ENCODE assay signal across 40 cellular contexts in genomic region chr22:47361247-47361646, GRCh38.
"Had no signal": no experiment of that assay in that cellular context is flagged by ENCODE, and none has a peak within 500 bp of the region (broad histone marks: within the 10 kb centered on the region; RNA-seq: fewer than 3 reads in every experiment).

No MANE protein-coding gene starts in this region.

- H3K36me3 Mint-ChIP-seq: activated naive CD4-positive, alpha-beta T cell treated with anti-CD3 and anti-CD28 coated beads, Interleukin-2, amount 10 ng/mL, durations not matched to agents 7 days and 5 days; activated naive CD4-positive, alpha-beta T cell treated with anti-CD3 and anti-CD28 coated beads, Interleukin-2, amount 50 U/mL, for 24 hours; activated naive CD4-positive, alpha-beta T cell treated with anti-CD3 and anti-CD28 coated beads, Interleukin-2, amount 50 U/mL, for 72 hours; activated naive CD8-positive, alpha-beta T cell; activated naive CD8-positive, alpha-beta T cell treated with anti-CD3 and anti-CD28 coated beads for 36 hours; activated naive CD8-positive, alpha-beta T cell treated with anti-CD3 and anti-CD28 coated beads, Interleukin-2, amount 10 ng/mL, durations not matched to agents 7 days and 5 days; brain had no signal

- FAIRE-seq: astrocyte, bronchial epithelial cell had no signal

- H3K4me3 Mint-ChIP-seq: activated naive CD4-positive, alpha-beta T cell treated with anti-CD3 and anti-CD28 coated beads for 36 hours; activated naive CD4-positive, alpha-beta T cell treated with anti-CD3 and anti-CD28 coated beads, Interleukin-2, amount 10 ng/mL, durations not matched to agents 7 days and 5 days; activated naive CD4-positive, alpha-beta T cell treated with anti-CD3 and anti-CD28 coated beads, Interleukin-2, amount 50 U/mL, for 24 hours; activated naive CD8-positive, alpha-beta T cell; activated naive CD8-positive, alpha-beta T cell treated with anti-CD3 and anti-CD28 coated beads for 36 hours; activated naive CD8-positive, alpha-beta T cell treated with anti-CD3 and anti-CD28 coated beads, Interleukin-2, amount 10 ng/mL, durations not matched to agents 7 days and 5 days; activated naive CD8-positive, alpha-beta T cell treated with anti-CD3 and anti-CD28 coated beads, Interleukin-2, amount 50 U/mL, for 24 hours; activated T-cell treated with anti-CD3 and anti-CD28 coated beads, Interleukin-2, amount 50 U/mL, for 24 hours; activated T-cell treated with anti-CD3 and anti-CD28 coated beads, Interleukin-2, amount 50 U/mL, for 4 hours; activated T-cell treated with anti-CD3 and anti-CD28 coated beads, Interleukin-2, amount 50 U/mL, for 72 hours; activated T-helper 1 cell treated with anti-CD3 and anti-CD28 coated beads, Interleukin-12 subunit alpha, Interleukin-12 subunit beta, Interleukin-2, Interleukin-4 antibody, amounts not matched to agents 30 ng/mL and 10 ng/mL and 1 ng/mL, durations not matched to agents 14 hours and 24 hours and 36 hours; activated T-helper 17 cell treated with anti-CD3 and anti-CD28 coated beads, Interleukin-2, amount 50 U/mL, for 72 hours; brain; central memory CD8-positive, alpha-beta T cell had no signal

- H3K27ac ChIP-seq: adrenal gland, ascending aorta, body of pancreas, brain microvascular endothelial cell, breast epithelium, cardiac muscle cell had no signal

- H3K4me1 ChIP-seq: adrenal gland, ascending aorta, body of pancreas, breast epithelium had no signal

- H3K27me3 ChIP-seq: ascending aorta, body of pancreas, brain microvascular endothelial cell, cardiac muscle cell had no signal

- DNase-seq: activated effector memory CD4-positive, alpha-beta T cell treated with anti-CD3 and anti-CD28 coated beads, Interleukin-2, amount 50 U/mL, for 16 hours; activated effector memory CD4-positive, alpha-beta T cell treated with Interleukin-2 at 50 U/mL for 16 hours; activated gamma-delta T cell; activated gamma-delta T cell treated with Interleukin-2 at 50 U/mL for 16 hours; activated naive CD4-positive, alpha-beta T cell; activated naive CD4-positive, alpha-beta T cell treated with anti-CD3 and anti-CD28 coated beads for 36 hours; activated naive CD4-positive, alpha-beta T cell treated with anti-CD3 and anti-CD28 coated beads, Interleukin-2, amount 10 ng/mL, durations not matched to agents 7 days and 5 days; activated naive CD4-positive, alpha-beta T cell treated with anti-CD3 and anti-CD28 coated beads, Interleukin-2, amount 50 U/mL, for 16 hours; activated naive CD4-positive, alpha-beta T cell treated with Interleukin-2 at 50 U/mL for 16 hours; activated naive CD8-positive, alpha-beta T cell treated with anti-CD3 and anti-CD28 coated beads for 36 hours; activated naive CD8-positive, alpha-beta T cell treated with anti-CD3 and anti-CD28 coated beads, Interleukin-2, amount 10 ng/mL, durations not matched to agents 7 days and 5 days; activated naive CD8-positive, alpha-beta T cell treated with anti-CD3 and anti-CD28 coated beads, Interleukin-2, amount 50 U/mL, for 24 hours; activated T-cell treated with anti-CD3 and anti-CD28 coated beads, Interleukin-2, amount 50 U/mL, for 1 hour; activated T-cell treated with anti-CD3 and anti-CD28 coated beads, Interleukin-2, amount 50 U/mL, for 24 hours; activated T-cell treated with anti-CD3 and anti-CD28 coated beads, Interleukin-2, amount 50 U/mL, for 4 hours; activated T-cell treated with anti-CD3 and anti-CD28 coated beads, Interleukin-2, amount 50 U/mL, for 48 hours; activated T-cell treated with anti-CD3 and anti-CD28 coated beads, Interleukin-2, amount 50 U/mL, for 72 hours; amniotic stem cell; amygdala; anterior cingulate cortex; aorta; body of pancreas; brain microvascular endothelial cell; caudate nucleus; central memory CD4-positive, alpha-beta T cell; cerebellar nuclear complex had no signal

- H3K27ac Mint-ChIP-seq: activated naive CD4-positive, alpha-beta T cell treated with anti-CD3 and anti-CD28 coated beads for 36 hours; activated naive CD4-positive, alpha-beta T cell treated with anti-CD3 and anti-CD28 coated beads, Interleukin-2, amount 10 ng/mL, durations not matched to agents 7 days and 5 days; activated naive CD4-positive, alpha-beta T cell treated with anti-CD3 and anti-CD28 coated beads, Interleukin-2, amount 50 U/mL, for 24 hours; activated naive CD4-positive, alpha-beta T cell treated with anti-CD3 and anti-CD28 coated beads, Interleukin-2, amount 50 U/mL, for 72 hours; activated naive CD8-positive, alpha-beta T cell; activated naive CD8-positive, alpha-beta T cell treated with anti-CD3 and anti-CD28 coated beads for 36 hours; activated naive CD8-positive, alpha-beta T cell treated with anti-CD3 and anti-CD28 coated beads, Interleukin-2, amount 10 ng/mL, durations not matched to agents 7 days and 5 days; activated naive CD8-positive, alpha-beta T cell treated with anti-CD3 and anti-CD28 coated beads, Interleukin-2, amount 50 U/mL, for 24 hours; activated T-cell treated with anti-CD3 and anti-CD28 coated beads, Interleukin-2, amount 50 U/mL, for 24 hours; activated T-cell treated with anti-CD3 and anti-CD28 coated beads, Interleukin-2, amount 50 U/mL, for 72 hours; activated T-helper 1 cell treated with anti-CD3 and anti-CD28 coated beads, Interleukin-12 subunit alpha, Interleukin-12 subunit beta, Interleukin-2, Interleukin-4 antibody, amounts not matched to agents 30 ng/mL and 10 ng/mL and 1 ng/mL, durations not matched to agents 14 hours and 24 hours and 36 hours; activated T-helper 17 cell treated with anti-CD3 and anti-CD28 coated beads, Interleukin-2, amount 50 U/mL, for 72 hours; activated T-helper 2 cell treated with anti-CD3 and anti-CD28 coated beads, Interferon-gamma antibody, Interleukin-2, Interleukin-4, amounts not matched to agents 10 μg/mL and 5 μg/mL and 100 μg/mL, durations not matched to agents 14 hours and 24 hours and 36 hours; brain had no signal

- H3K27me3 Mint-ChIP-seq: activated naive CD4-positive, alpha-beta T cell treated with anti-CD3 and anti-CD28 coated beads, Interleukin-2, amount 10 ng/mL, durations not matched to agents 7 days and 5 days; activated naive CD4-positive, alpha-beta T cell treated with anti-CD3 and anti-CD28 coated beads, Interleukin-2, amount 50 U/mL, for 24 hours; activated naive CD8-positive, alpha-beta T cell treated with anti-CD3 and anti-CD28 coated beads, Interleukin-2, amount 50 U/mL, for 24 hours; activated T-helper 17 cell treated with anti-CD3 and anti-CD28 coated beads, Interleukin-2, amount 50 U/mL, for 72 hours had no signal

- H3K9me3 Mint-ChIP-seq: activated naive CD4-positive, alpha-beta T cell treated with anti-CD3 and anti-CD28 coated beads, Interleukin-2, amount 50 U/mL, for 24 hours had no signal

- H3K9me3 ChIP-seq: adrenal gland had no signal

- ATAC-seq: activated naive CD4-positive, alpha-beta T cell treated with anti-CD3 and anti-CD28 coated beads, Interleukin-2, amount 50 U/mL, for 72 hours; activated naive CD8-positive, alpha-beta T cell treated with anti-CD3 and anti-CD28 coated beads, Interleukin-2, amount 50 U/mL, for 24 hours; activated T-cell treated with anti-CD3 and anti-CD28 coated beads, Interleukin-2, amount 50 U/mL, for 4 hours; activated T-cell treated with anti-CD3 and anti-CD28 coated beads, Interleukin-2, amount 50 U/mL, for 72 hours; activated T-helper 17 cell treated with anti-CD3 and anti-CD28 coated beads, Interleukin-2, amount 50 U/mL, for 72 hours; body of pancreas had no signal

- H3K4me3 ChIP-seq: adrenal gland, ascending aorta, body of pancreas, breast epithelium, cardiac muscle cell had no signal

- H3K36me3 ChIP-seq: adrenal gland, ascending aorta, brain microvascular endothelial cell, breast epithelium, cardiac muscle cell had no signal

- H3K4me1 Mint-ChIP-seq: activated naive CD4-positive, alpha-beta T cell treated with anti-CD3 and anti-CD28 coated beads, Interleukin-2, amount 10 ng/mL, durations not matched to agents 7 days and 5 days; activated naive CD4-positive, alpha-beta T cell treated with anti-CD3 and anti-CD28 coated beads, Interleukin-2, amount 50 U/mL, for 24 hours; activated naive CD8-positive, alpha-beta T cell treated with anti-CD3 and anti-CD28 coated beads for 36 hours; activated naive CD8-positive, alpha-beta T cell treated with anti-CD3 and anti-CD28 coated beads, Interleukin-2, amount 10 ng/mL, durations not matched to agents 7 days and 5 days; activated naive CD8-positive, alpha-beta T cell treated with anti-CD3 and anti-CD28 coated beads, Interleukin-2, amount 50 U/mL, for 24 hours; activated T-helper 17 cell treated with anti-CD3 and anti-CD28 coated beads, Interleukin-2, amount 50 U/mL, for 72 hours; brain; central memory CD8-positive, alpha-beta T cell had no signal
